ENCODE assay signal across 15 cellular contexts in the genomic region with DNA sequence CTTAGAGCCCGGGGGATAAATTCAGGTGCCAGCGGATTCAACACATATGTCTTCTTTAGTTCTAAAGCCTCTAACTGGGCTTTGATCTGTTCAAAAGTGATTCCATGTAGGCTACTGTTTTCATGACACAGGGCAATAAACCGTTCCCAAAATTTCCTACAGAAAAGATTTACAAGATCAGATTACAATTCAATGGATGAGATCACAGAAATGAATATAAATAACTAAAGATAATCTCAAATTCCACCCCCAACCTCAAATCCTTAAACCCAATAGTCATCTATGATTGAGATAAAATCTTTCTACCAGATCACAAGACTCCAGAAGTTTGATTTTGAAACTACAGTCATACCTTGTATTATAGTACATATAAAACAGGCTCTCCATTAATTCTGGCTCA.
A peak's percentile ranks its signal among the peaks of the same experiment; 100 is the strongest.
DNase-seq lines count a peak whose midpoint lies in the region; ATAC-seq and TF ChIP-seq lines count a peak whose summit lies in the region.
"Had no signal": no experiment of that assay in that cellular context is flagged by ENCODE, and none has a peak within 500 bp of the region (broad histone marks: within the 10 kb centered on the region; RNA-seq: fewer than 3 reads in every experiment).

No MANE protein-coding gene starts in this region.

- no peak overlapping the region for H3K4me3 ChIP-seq in AG04450 (ENCODE audit: low read depth, low read length)

- CTCF ChIA-PET in AG04450 (lab: Charles Lee), result no interaction called here

- H3K27ac ChIP-seq in AG04450 (ENCODE audit: low read depth, low read length), result peak overlapping the region; percentile 22

- POLR2A ChIA-PET in AG04450 (lab: Yijun Ruan, JAX), result no interaction called here

- no peaks in the 10 kb centered on the region for H3K27me3 ChIP-seq in AG04450 (ENCODE audit: control insufficient read depth, insufficient read depth, low read length)

- DNase-seq in AG04450 (ENCODE audit: low read depth, low spot score), result no peak
- peak; percentile 37 for DNase-seq in ELR (ENCODE audit: low read depth)
- no peak for DNase-seq in osteocyte (ENCODE audit: extremely low spot score, unreplicated experiment)
- no peak for DNase-seq in amygdala (lab: John Stamatoyannopoulos, UW)
- DNase-seq in KBM-7, result no peak
- DNase-seq: ACHN; C1 segment of cervical spinal cord; CD4-positive, alpha-beta T cell; DMS79; EL; GDM1; HCEC 1CT had no signal

- peaks cover 23% of the 10 kb centered on the region for H3K4me1 Mint-ChIP-seq in osteocyte (ENCODE audit: unreplicated experiment)

- H3K27ac Mint-ChIP-seq in osteocyte (ENCODE audit: unreplicated experiment), result peak overlapping the region; percentile 56
- H3K27ac Mint-ChIP-seq: B cell; CD4-positive, alpha-beta T cell had no signal

- H3K9me3 Mint-ChIP-seq in osteocyte (ENCODE audit: unreplicated experiment), result no peaks in the 10 kb centered on the region
- H3K9me3 Mint-ChIP-seq: CD4-positive, alpha-beta T cell had no signal

- H3K9me3 ChIP-seq in AG04450 (ENCODE audit: control insufficient read depth, insufficient read depth, low read length), result no peaks in the 10 kb centered on the region

- peaks cover 28% of the 10 kb centered on the region for H3K36me3 Mint-ChIP-seq in osteocyte (ENCODE audit: unreplicated experiment)

- no peaks in the 10 kb centered on the region for H3K27me3 Mint-ChIP-seq in osteocyte (ENCODE audit: unreplicated experiment)
- H3K27me3 Mint-ChIP-seq: B cell; CD4-positive, alpha-beta T cell had no signal

- in situ Hi-C loops in KBM-7 (cut with MboI; ENCODE audit: low pct_unique_long_range_greater_than_20kb, low sequenced_read_pairs), result no loop called here

- ATAC-seq in SK-N-SH treated with all-trans-retinoic acid at 6 μM for 48 hours (no peak), HG03520 (IDR thresholded peaks at IDR 0.05; ENCODE audit: unreplicated experiment) (no peak)

- TF ChIP-seq CTCF in AG04450 (IDR thresholded peaks at IDR 0.05; ENCODE audit: low read depth, low read length) (no peak), osteocyte (IDR thresholded peaks at IDR 0.05) (no peak)

- H3K4me3 Mint-ChIP-seq in osteocyte (ENCODE audit: unreplicated experiment), result no peak overlapping the region
- H3K4me3 Mint-ChIP-seq: B cell; CD4-positive, alpha-beta T cell had no signal

TF ChIP-seq in SK-N-SH treated with all-trans-retinoic acid at 6 μM for 48 hours, 23 proteins besides CTCF, POLR2A, EP300 and RAD21:
- TF ChIP-seq ISL1 (CRISPR knock-in tag; IDR thresholded peaks at IDR 0.05), result peak; percentile 19; the same call in 1 of the 2 replicates
- no peak for TF ChIP-seq GLIS3 (CRISPR knock-in tag; IDR thresholded peaks at IDR 0.05)
